In genomic region chr17:58085039-58085715, GRCh38 we compare ENCODE assay signal across 8 cellular contexts. TPM values are rescaled to one million over a fixed set of nuclear protein-coding genes. Genes with fewer than 3 reads are reported as not detected.
A peak's percentile ranks its signal among the peaks of the same experiment; 100 is the strongest.
DNase-seq lines count a peak whose midpoint lies in the region; ATAC-seq and TF ChIP-seq lines count a peak whose summit lies in the region.

No MANE protein-coding gene starts in this region.

- peaks cover 32% of the 10 kb centered on the region for H3K36me3 ChIP-seq in CD8-positive, alpha-beta T cell (ENCODE audit: insufficient read depth, low read length)
- H3K36me3 ChIP-seq in PC-9 (ENCODE audit: low read depth) (peaks cover 48% of the 10 kb centered on the region), endodermal cell (ENCODE audit: control insufficient read depth, insufficient read depth, low read length) (peaks cover 52% of the 10 kb centered on the region)

- ATAC-seq in CD8-positive, alpha-beta T cell, result no peak
- ATAC-seq in HG03439 (IDR thresholded peaks at IDR 0.05; ENCODE audit: unreplicated experiment) (no peak), GM21360 (IDR thresholded peaks at IDR 0.05; ENCODE audit: unreplicated experiment) (no peak)

- H3K27me3 Mint-ChIP-seq in CD8-positive, alpha-beta T cell (ENCODE audit: low read depth), result no peaks in the 10 kb centered on the region
- H3K27me3 Mint-ChIP-seq in endodermal cell (ENCODE audit: insufficient read depth) (no peaks in the 10 kb centered on the region), osteocyte (ENCODE audit: unreplicated experiment) (peaks cover 2% of the 10 kb centered on the region)

- 91 to 94% methylated on average over 7 to 8 of the region's 8 CpGs for WGBS in endodermal cell (ENCODE audit: insufficient coverage in 1 of 2, insufficient read length in 1 of 2), 2 experiments

- H3K79me2 ChIP-seq in PC-9 (ENCODE audit: low read depth), result peaks cover 62% of the 10 kb centered on the region

- peak overlapping the region; percentile 93 for H3K4me2 ChIP-seq in PC-9

- BruUV-seq in PC-9 (replicated peaks; lab: Mats Ljungman, UMichigan), result TSS peak; percentile 26

- POLR2A ChIA-PET in CD8-positive, alpha-beta T cell (lab: Charles Lee), result interaction anchor here (2.8 kb wide), 1 partner anchor 78 kb away, joined by 13 read pairs; the partner anchor contains the start of gene SRSF1
- POLR2A ChIA-PET in PC-9 (lab: Charles Lee; ENCODE audit: unreplicated experiment), result interaction anchor here (1.2 kb wide), 1 partner anchor 77 kb away, joined by 9 read pairs; no protein-coding TSS in a partner anchor

- no peaks in the 10 kb centered on the region for H3K9me3 Mint-ChIP-seq in CD8-positive, alpha-beta T cell
- H3K9me3 Mint-ChIP-seq in endodermal cell, result no peaks in the 10 kb centered on the region
- no peaks in the 10 kb centered on the region for H3K9me3 Mint-ChIP-seq in osteocyte (ENCODE audit: unreplicated experiment)

- H3K4me1 ChIP-seq in CD8-positive, alpha-beta T cell (ENCODE audit: insufficient read depth, low read length), result peaks cover 43% of the 10 kb centered on the region
- H3K4me1 ChIP-seq in PC-9 (replicated peaks; ENCODE audit: insufficient read depth) (peaks cover 17% of the 10 kb centered on the region), endodermal cell (ENCODE audit: control insufficient read depth, insufficient read depth, low read length) (peaks cover 30% of the 10 kb centered on the region)

- peaks cover 57% of the 10 kb centered on the region for H3K36me3 Mint-ChIP-seq in CD8-positive, alpha-beta T cell
- H3K36me3 Mint-ChIP-seq in endodermal cell (ENCODE audit: low read depth), result peaks cover 56% of the 10 kb centered on the region
- peaks cover 22% of the 10 kb centered on the region for H3K36me3 Mint-ChIP-seq in osteocyte (ENCODE audit: unreplicated experiment)

- no peak overlapping the region for H3K9ac ChIP-seq in endodermal cell (ENCODE audit: extremely low read depth, low read length, poor library complexity, severe bottlenecking)

- no peaks in the 10 kb centered on the region for H3K27me3 ChIP-seq in CD8-positive, alpha-beta T cell (ENCODE audit: insufficient read depth, low read length)
- H3K27me3 ChIP-seq in PC-9 (ENCODE audit: insufficient read depth, low read depth) (no peaks in the 10 kb centered on the region), endodermal cell (ENCODE audit: control insufficient read depth, insufficient read depth, low read length, poor library complexity, severe bottlenecking) (no peaks in the 10 kb centered on the region)

- H3K9me2 ChIP-seq in PC-9 (ENCODE audit: insufficient read depth), result no peaks in the 10 kb centered on the region

- peak overlapping the region; percentile 62 for H3K4me3 ChIP-seq in CD8-positive, alpha-beta T cell (ENCODE audit: low read depth, low read length)
- H3K4me3 ChIP-seq in PC-9 (peak overlapping the region; percentile 86), endodermal cell (ENCODE audit: low read length) (peak overlapping the region; percentile 94)

- H3K27ac Mint-ChIP-seq in CD8-positive, alpha-beta T cell, result peak overlapping the region; percentile 88
- H3K27ac Mint-ChIP-seq in endodermal cell (peak overlapping the region; percentile 64), osteocyte (ENCODE audit: unreplicated experiment) (no peak overlapping the region)

- H3K4me3 Mint-ChIP-seq in CD8-positive, alpha-beta T cell, result peak overlapping the region; percentile 89
- H3K4me3 Mint-ChIP-seq in endodermal cell, result peak overlapping the region; percentile 90
- H3K4me3 Mint-ChIP-seq in osteocyte (ENCODE audit: unreplicated experiment), result peak overlapping the region; percentile 86

- H2AFZ ChIP-seq in PC-9, result no peak overlapping the region

- TF ChIP-seq CTCF in CD8-positive, alpha-beta T cell (IDR thresholded peaks at IDR 0.05), result no peak
- no peak for TF ChIP-seq CTCF in PC-9 (conservative IDR thresholded peaks at IDR 0.05)
- no peak for TF ChIP-seq CTCF in endodermal cell (conservative IDR thresholded peaks at IDR 0.05)
- no peak for TF ChIP-seq CTCF in osteocyte (IDR thresholded peaks at IDR 0.05)

- intact Hi-C loops in CD8-positive, alpha-beta T cell (cut with DNase I, micrococcal nuclease), result loop anchor here in 1 of 2 experiments (2.0 to 10.0 kb wide), 3 partner anchors 134 to 1250 kb away; partner anchors contain the start of genes C17orf67, DGKE, MKS1 and TRIM37
- intact Hi-C loops in PC-9 (cut with micrococcal nuclease; ENCODE audit: unreplicated experiment), result loop anchor here (10.0 kb wide), 1 partner anchor 230 kb away; the partner anchor contains the start of gene MRPS23

- H3K9me3 ChIP-seq in CD8-positive, alpha-beta T cell (ENCODE audit: low read length), result no peaks in the 10 kb centered on the region
- H3K9me3 ChIP-seq in PC-9 (ENCODE audit: insufficient read depth, low read depth), result no peaks in the 10 kb centered on the region
- H3K9me3 ChIP-seq in endodermal cell (ENCODE audit: control insufficient read depth, low read length), result no peaks in the 10 kb centered on the region

- H4K20me1 ChIP-seq in PC-9 (ENCODE audit: insufficient read depth), result peaks cover 61% of the 10 kb centered on the region

- H3F3A ChIP-seq in PC-9 (ENCODE audit: insufficient read depth, low read depth), result peaks cover 10% of the 10 kb centered on the region; the same call in 1 of the 2 replicates

- H3K27ac ChIP-seq in CD8-positive, alpha-beta T cell (ENCODE audit: low read depth, low read length), result no peak overlapping the region
- H3K27ac ChIP-seq in PC-9 (no peak overlapping the region), endodermal cell (ENCODE audit: low read depth, low read length) (no peak overlapping the region)

- H3K4me1 Mint-ChIP-seq in CD8-positive, alpha-beta T cell (ENCODE audit: low read depth), result peaks cover 53% of the 10 kb centered on the region
- peaks cover 64% of the 10 kb centered on the region for H3K4me1 Mint-ChIP-seq in endodermal cell
- peaks cover 17% of the 10 kb centered on the region for H3K4me1 Mint-ChIP-seq in osteocyte (ENCODE audit: unreplicated experiment)

- CTCF ChIA-PET in CD8-positive, alpha-beta T cell (lab: Charles Lee), result interaction anchor here (1.3 to 1.6 kb wide), 5 partner anchors 27 to 99 kb away, joined by 3 to 7 read pairs (median 4); no protein-coding TSS in a partner anchor
- CTCF ChIA-PET in PC-9 (lab: Charles Lee), result no interaction called here

- DNase-seq in CD8-positive, alpha-beta T cell, result no peak
- DNase-seq in PC-9, result no peak
- DNase-seq in endodermal cell, result peak; percentile 50
- peak; percentile 63 for DNase-seq in osteocyte (ENCODE audit: extremely low spot score, unreplicated experiment)
- no peak for DNase-seq in ureter (ENCODE audit: low spot score)
- DNase-seq in COLO829 (ENCODE audit: low spot score), result no peak

RNA-seq across cellular contexts. Expression of gene DYNLL2, which starts 2.0 kb away (rescaled TPM):
- total RNA-seq in CD8-positive, alpha-beta T cell, result 10 to 100 TPM; 30.5 to 30.6 TPM
- total RNA-seq in PC-9 (2021) (29.3 and 36.2 TPM in 2 replicates), endodermal cell (10 to 100 TPM; 47.9 to 69.3 TPM), osteocyte (18.8 and 20.5 TPM in 2 replicates), ureter (52.3 TPM)
- polyA plus RNA-seq in endodermal cell (2013, experiment 1 of 2), result 54.8 TPM
- polyA plus RNA-seq in endodermal cell (2013, experiment 2 of 2), result 49.1 TPM

Comparison
In these comparisons a context has a peak if more than half of its experiments do, and no peak if none do; other contexts are left out.
1. DNase-seq: peak in endodermal cell (single experiment) and osteocyte (single experiment); none in CD8-positive, alpha-beta T cell (0 of 7), PC-9 (0 of 2), ureter (single experiment) and COLO829 (single experiment).
2. Peak in every context shown above with its lines, with median percentiles within 50 percentile points of each other: H3K4me3 ChIP-seq and H3K4me3 Mint-ChIP-seq.